8 cellular contexts compared by ENCODE assay signal in genomic region chr6:45423901-45424627, GRCh38. TPM values are rescaled to one million over a fixed set of nuclear protein-coding genes. Genes with fewer than 3 reads are reported as not detected.
DNase-seq lines count a peak whose midpoint lies in the region; ATAC-seq and TF ChIP-seq lines count a peak whose summit lies in the region.

No MANE protein-coding gene starts in this region.

- CTCF ChIA-PET in HCT116 (lab: Charles Lee), result no interaction called here
- CTCF ChIA-PET in activated B cell treated with CpG ODN at 0.5 μM for 24 hours (lab: Charles Lee), result interaction anchor here (2.1 kb wide), 1 partner anchor 291 kb away, joined by 8 read pairs; no protein-coding TSS in a partner anchor

- POLR2A ChIA-PET in HCT116 (lab: Charles Lee) (no interaction called here), activated B cell treated with CpG ODN at 0.5 μM for 24 hours (lab: Charles Lee) (interaction anchor here (0.6 kb wide), 1 partner anchor 238 kb away, joined by 3 read pairs; no protein-coding TSS in a partner anchor)

- no peak for ATAC-seq in HCT116
- ATAC-seq in activated B cell treated with CpG ODN at 0.5 μM for 24 hours (ENCODE audit: low read depth), result no peak
- ATAC-seq in GM21825 (IDR thresholded peaks at IDR 0.05; ENCODE audit: unreplicated experiment), result no peak
- no peak for ATAC-seq in GM21723 (IDR thresholded peaks at IDR 0.05; ENCODE audit: unreplicated experiment)
- ATAC-seq in HG03460 (IDR thresholded peaks at IDR 0.05; ENCODE audit: unreplicated experiment), result no peak

- RAD21 ChIA-PET in HCT116 (lab: Charles Lee; ENCODE audit: low non-redundant PET in 1 of 2, low total read pairs in 2 of 2, uncharacterized antibody in 2 of 2, unreplicated experiment in 2 of 2), result no interaction called here

- no peak for DNase-seq in HCT116 (ENCODE audit: low read depth, low spot score)
- DNase-seq in activated B cell treated with CpG ODN at 0.5 μM for 24 hours, result peak; percentile 37
- DNase-seq in foreskin fibroblast, result peak in 1 of 2 donors; percentile 51
- no peak for DNase-seq in superior temporal gyrus (ENCODE audit: extremely low spot score)

- no TSS peak for BruUV-seq in HCT116 (replicated peaks; lab: Mats Ljungman, UMichigan)

- H3K27ac ChIP-seq in HCT116 (ENCODE audit: low read depth, low read length) (no peak overlapping the region), parathyroid adenoma (no peak overlapping the region)

- no peaks in the 10 kb centered on the region for H4K20me1 ChIP-seq in HCT116 (ENCODE audit: insufficient read depth)

- H3K4me2 ChIP-seq in HCT116 (ENCODE audit: low read length) (peak overlapping the region; percentile 100; the same call in 1 of the 2 replicates), parathyroid adenoma (ENCODE audit: low read length) (peak overlapping the region; percentile 74)

- H3K79me2 ChIP-seq in HCT116 (ENCODE audit: insufficient read depth, low read length) (no peaks in the 10 kb centered on the region), parathyroid adenoma (no peaks in the 10 kb centered on the region)

- no peak for TF ChIP-seq RAD21 in HCT116 (IDR thresholded peaks at IDR 0.05; ENCODE audit: low read depth)

- H3K9me3 ChIP-seq in HCT116 (ENCODE audit: control insufficient read depth in 1 of 2, insufficient read depth in 1 of 2, low read depth in 1 of 2, low read length in 2 of 2) (no peaks in the 10 kb centered on the region), parathyroid adenoma (ENCODE audit: control insufficient read depth, low read length) (no peaks in the 10 kb centered on the region)

- H3K36me3 ChIP-seq in HCT116 (ENCODE audit: control insufficient read depth in 1 of 2, insufficient read depth in 2 of 2, low read length in 2 of 2), result no peaks in the 10 kb centered on the region
- H3K36me3 ChIP-seq in parathyroid adenoma (ENCODE audit: control insufficient read depth, insufficient read depth, low read length), result no peaks in the 10 kb centered on the region

- H3K9ac ChIP-seq in HCT116 (ENCODE audit: low read length), result no peak overlapping the region
- no peak overlapping the region for H3K9ac ChIP-seq in parathyroid adenoma

- no peaks in the 10 kb centered on the region for H3K36me3 Mint-ChIP-seq in activated B cell treated with CpG ODN at 0.5 μM for 24 hours (ENCODE audit: low read depth)

- H3K9me3 Mint-ChIP-seq in activated B cell treated with CpG ODN at 0.5 μM for 24 hours, result no peaks in the 10 kb centered on the region

- H2AFZ ChIP-seq in HCT116 (ENCODE audit: low read depth, low read length, poor library complexity, severe bottlenecking) (no peak overlapping the region), parathyroid adenoma (peak overlapping the region; percentile 51)

- peak overlapping the region; percentile 90 for H3K4me3 Mint-ChIP-seq in activated B cell treated with CpG ODN at 0.5 μM for 24 hours

- TF ChIP-seq CTCF in HCT116 (IDR thresholded peaks at IDR 0.05 in 2 of 3, conservative IDR thresholded peaks at IDR 0.05 in 1 of 3; ENCODE audit: borderline replicate concordance in 1 of 3, insufficient read depth in 1 of 3, low read depth in 2 of 3, low read length in 2 of 3) (no peak), activated B cell treated with CpG ODN at 0.5 μM for 24 hours (IDR thresholded peaks at IDR 0.05) (no peak), foreskin fibroblast (IDR thresholded peaks at IDR 0.05; ENCODE audit: low read depth, low read length) (no peak), parathyroid adenoma (IDR thresholded peaks at IDR 0.05) (no peak)

- H3K4me3 ChIP-seq in HCT116 (replicated peaks in 1 of 2; ENCODE audit: low read depth in 1 of 2, low read length in 2 of 2) (no peak overlapping the region), foreskin fibroblast (ENCODE audit: low read depth in 1 of 2, low read length in 2 of 2) (peak overlapping the region; percentile 81 to 96), parathyroid adenoma (ENCODE audit: low read depth, low read length) (peak overlapping the region; percentile 27)

- no peak for TF ChIP-seq POLR2A in HCT116 (IDR thresholded peaks at IDR 0.05; ENCODE audit: borderline replicate concordance, extremely low read depth, insufficient read depth, insufficient read length)

- H3K27me3 ChIP-seq in HCT116 (ENCODE audit: insufficient read depth, low read length) (peaks cover 18% of the 10 kb centered on the region), parathyroid adenoma (ENCODE audit: control insufficient read depth, insufficient read depth, low read length) (peaks cover 18% of the 10 kb centered on the region)

- H3K9me2 ChIP-seq in HCT116 (ENCODE audit: insufficient read depth), result no peaks in the 10 kb centered on the region

- H3K4me1 Mint-ChIP-seq in activated B cell treated with CpG ODN at 0.5 μM for 24 hours, result peaks cover 59% of the 10 kb centered on the region

- H3K27ac Mint-ChIP-seq in activated B cell treated with CpG ODN at 0.5 μM for 24 hours, result no peak overlapping the region

- H3K27me3 Mint-ChIP-seq in activated B cell treated with CpG ODN at 0.5 μM for 24 hours, result peaks cover 39% of the 10 kb centered on the region

- peaks cover 8 to 33% of the 10 kb centered on the region in 2 experiments for H3K4me1 ChIP-seq in HCT116 (ENCODE audit: control insufficient read depth in 1 of 2, insufficient read depth in 2 of 2, low read length in 2 of 2)
- no peaks in the 10 kb centered on the region for H3K4me1 ChIP-seq in parathyroid adenoma

- intact Hi-C loops in HCT116 (cut with micrococcal nuclease), result loop anchor here (5.0 kb wide), 1 partner anchor 498 kb away; no protein-coding TSS in a partner anchor
- intact Hi-C loops in activated B cell treated with CpG ODN at 0.5 μM for 24 hours (cut with micrococcal nuclease), result loop anchor here (2.0 to 5.0 kb wide), 3 partner anchors 55 to 253 kb away; no protein-coding TSS in a partner anchor

TF ChIP-seq in HCT116, 20 proteins besides CTCF, POLR2A, EP300 and RAD21:
- TF ChIP-seq CEBPB (IDR thresholded peaks at IDR 0.05; ENCODE audit: low read depth), result no peak
- no peak for TF ChIP-seq EZH2 (IDR thresholded peaks at IDR 0.05)
- TF ChIP-seq MAX (IDR thresholded peaks at IDR 0.05), result no peak
- TF ChIP-seq FOSL1 (IDR thresholded peaks at IDR 0.05; ENCODE audit: low read depth), result no peak
- TF ChIP-seq SRF (IDR thresholded peaks at IDR 0.05; ENCODE audit: low read depth), result no peak
- TF ChIP-seq, protein P1, sequence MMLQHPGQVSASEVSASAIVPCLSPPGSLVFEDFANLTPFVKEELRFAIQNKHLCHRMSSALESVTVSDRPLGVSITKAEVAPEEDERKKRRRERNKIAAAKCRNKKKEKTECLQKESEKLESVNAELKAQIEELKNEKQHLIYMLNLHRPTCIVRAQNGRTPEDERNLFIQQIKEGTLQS (IDR thresholded peaks at IDR 0.05), result no peak
- no peak for TF ChIP-seq JUND (IDR thresholded peaks at IDR 0.05)
- no peak for TF ChIP-seq POLR2AphosphoS5 (IDR thresholded peaks at IDR 0.05; ENCODE audit: low read depth, low read length)
- no peak for TF ChIP-seq EZH2phosphoT487 (IDR thresholded peaks at IDR 0.05; ENCODE audit: borderline replicate concordance)
- no peak for TF ChIP-seq YY1 (IDR thresholded peaks at IDR 0.05; ENCODE audit: extremely low read depth, insufficient replicate concordance, low read depth, low read length)
- TF ChIP-seq ZBTB33 (IDR thresholded peaks at IDR 0.05; ENCODE audit: extremely low read depth, insufficient replicate concordance, low read length), result no peak
- no peak for TF ChIP-seq SIN3A (IDR thresholded peaks at IDR 0.05; ENCODE audit: low read depth)
- no peak for TF ChIP-seq ELF1 (IDR thresholded peaks at IDR 0.05; ENCODE audit: borderline replicate concordance, low read depth)

RNA-seq across cellular contexts. Expression of gene SUPT3H, which starts 46.3 kb away (rescaled TPM):
- total RNA-seq in HCT116 (2021; ENCODE audit: unreplicated experiment) (7.4 TPM), activated B cell treated with CpG ODN at 0.5 μM for 24 hours (9.9 and 10.4 TPM in 2 replicates)
- polyA plus RNA-seq in HCT116 (2012), result 11.2 and 12.3 TPM in 2 replicates

Comparison
In these comparisons a context has a peak if more than half of its experiments do, and no peak if none do; other contexts are left out.
1. H3K4me3 ChIP-seq: peak in foreskin fibroblast (2 of 2) and parathyroid adenoma (single experiment); none in HCT116 (0 of 2).